ENCODE assay signal across 8 cellular contexts in genomic region chr17:42670199-42670924, GRCh38. TPM values are rescaled to one million over a fixed set of nuclear protein-coding genes. Genes with fewer than 3 reads are reported as not detected.
DNase-seq lines count a peak whose midpoint lies in the region; ATAC-seq and TF ChIP-seq lines count a peak whose summit lies in the region.

No MANE protein-coding gene starts in this region.

- peaks cover 54% of the 10 kb centered on the region for H3K27me3 ChIP-seq in DOHH2 (ENCODE audit: control insufficient read depth, low read length)
- H3K27me3 ChIP-seq in SU-DHL-6 (ENCODE audit: low read length), result no peaks in the 10 kb centered on the region
- H3K27me3 ChIP-seq in neutrophil, result peaks cover 87% of the 10 kb centered on the region
- H3K27me3 ChIP-seq in Caco-2 (replicated peaks; ENCODE audit: control insufficient read depth, insufficient read depth, low read length), result no peaks in the 10 kb centered on the region

- H3K9me3 Mint-ChIP-seq in Caco-2 (ENCODE audit: unreplicated experiment), result no peaks in the 10 kb centered on the region

- H3K9ac ChIP-seq in SU-DHL-6 (ENCODE audit: low read length), result no peak overlapping the region

- TF ChIP-seq CTCF in DOHH2 (IDR thresholded peaks at IDR 0.05; ENCODE audit: low read depth, low read length, poor library complexity, severe bottlenecking) (peak; percentile 13), SU-DHL-6 (IDR thresholded peaks at IDR 0.05; ENCODE audit: insufficient read depth, low read length, poor library complexity, severe bottlenecking) (no peak), choroid plexus epithelial cell (conservative IDR thresholded peaks at IDR 0.05; ENCODE audit: low read depth, low read length) (no peak), neutrophil (IDR thresholded peaks at IDR 0.05) (no peak), Caco-2 (IDR thresholded peaks at IDR 0.05; ENCODE audit: insufficient read depth in 1 of 2, low read depth in 1 of 2, low read length in 1 of 2, severe bottlenecking in 1 of 2, unreplicated experiment in 1 of 2) (no peak)

- intact Hi-C loops in Caco-2 (cut with micrococcal nuclease; ENCODE audit: unreplicated experiment), result no loop called here

- H3K27ac ChIP-seq in DOHH2 (ENCODE audit: low read depth, low read length), result no peak overlapping the region
- H3K27ac ChIP-seq in SU-DHL-6 (ENCODE audit: low read depth, low read length), result no peak overlapping the region
- H3K27ac ChIP-seq in neutrophil, result no peak overlapping the region

- H3F3A ChIP-seq in DOHH2 (ENCODE audit: control insufficient read depth, insufficient read depth) (0 out of 2 replicates have a peak, but pooled peaks cover 5% of the 10 kb centered on the region), SU-DHL-6 (ENCODE audit: insufficient read depth) (no peaks in the 10 kb centered on the region)

- no peak overlapping the region for H2AFZ ChIP-seq in SU-DHL-6 (ENCODE audit: low read depth, low read length, severe bottlenecking)

- H3K4me3 ChIP-seq in DOHH2 (ENCODE audit: low read length) (peak overlapping the region; percentile 60), SU-DHL-6 (ENCODE audit: insufficient read depth, low read length, poor library complexity, severe bottlenecking) (no peak overlapping the region), choroid plexus epithelial cell (ENCODE audit: low read depth, low read length) (peak overlapping the region; percentile 8), neutrophil (ENCODE audit: low read depth in 1 of 2, low read length in 1 of 2) (peak overlapping the region; percentile 40), Caco-2 (ENCODE audit: low read depth, low read length) (no peak overlapping the region)

- no TSS peak for BruUV-seq in Caco-2 (replicated peaks; lab: Mats Ljungman, UMichigan)

- POLR2A ChIA-PET in Caco-2 (lab: Charles Lee), result no interaction called here

- H3K27me3 Mint-ChIP-seq in Caco-2 (ENCODE audit: insufficient read depth, unreplicated experiment), result no peaks in the 10 kb centered on the region

- CTCF ChIA-PET in Caco-2 (lab: Charles Lee), result no interaction called here

- no peaks in the 10 kb centered on the region for H3K9me2 ChIP-seq in DOHH2 (replicated peaks; ENCODE audit: control insufficient read depth, low read length)
- H3K9me2 ChIP-seq in SU-DHL-6 (replicated peaks; ENCODE audit: insufficient read depth, low read length), result no peaks in the 10 kb centered on the region

- H3K4me1 ChIP-seq in DOHH2 (ENCODE audit: control insufficient read depth, low read length) (peaks cover 32% of the 10 kb centered on the region), neutrophil (ENCODE audit: control insufficient read depth in 1 of 2, insufficient read depth in 1 of 2, low read depth in 1 of 2, low read length in 1 of 2) (peaks cover 16 to 24% of the 10 kb centered on the region in 2 experiments), Caco-2 (peaks cover 8% of the 10 kb centered on the region)

- H3K79me2 ChIP-seq in DOHH2 (ENCODE audit: control insufficient read depth, low read length), result no peaks in the 10 kb centered on the region
- H3K79me2 ChIP-seq in SU-DHL-6 (ENCODE audit: insufficient read depth, low read length), result no peaks in the 10 kb centered on the region

- no peak overlapping the region for H3K4me3 Mint-ChIP-seq in Caco-2 (ENCODE audit: unreplicated experiment)

- no peaks in the 10 kb centered on the region for H3K36me3 ChIP-seq in DOHH2 (ENCODE audit: control insufficient read depth, low read length)
- H3K36me3 ChIP-seq in SU-DHL-6 (ENCODE audit: low read length), result no peaks in the 10 kb centered on the region
- H3K36me3 ChIP-seq in neutrophil, result no peaks in the 10 kb centered on the region
- peaks cover 2% of the 10 kb centered on the region for H3K36me3 ChIP-seq in Caco-2 (ENCODE audit: control insufficient read depth, insufficient read depth, low read length)

- H3K27ac Mint-ChIP-seq in Caco-2 (ENCODE audit: unreplicated experiment), result no peak overlapping the region

- DNase-seq in choroid plexus epithelial cell (ENCODE audit: low read depth), result peak; percentile 45
- DNase-seq in kidney tubule cell (ENCODE audit: low spot score), result no peak
- DNase-seq in Caco-2, result no peak
- DNase-seq in AG08396 (ENCODE audit: low spot score), result no peak

- H3K36me3 Mint-ChIP-seq in Caco-2 (ENCODE audit: insufficient read depth, unreplicated experiment), result peaks cover 68% of the 10 kb centered on the region

- H3K9me3 ChIP-seq in DOHH2 (ENCODE audit: control insufficient read depth, insufficient read depth, low read length) (no peaks in the 10 kb centered on the region), SU-DHL-6 (ENCODE audit: insufficient read depth, low read length) (no peaks in the 10 kb centered on the region), neutrophil (no peaks in the 10 kb centered on the region), Caco-2 (no peaks in the 10 kb centered on the region)

- H3K4me2 ChIP-seq in DOHH2 (ENCODE audit: low read length), result peak overlapping the region; percentile 59
- H3K4me2 ChIP-seq in SU-DHL-6 (ENCODE audit: low read depth, low read length, poor library complexity, severe bottlenecking), result peak overlapping the region; percentile 28

- no peaks in the 10 kb centered on the region for H3K4me1 Mint-ChIP-seq in Caco-2 (ENCODE audit: low read depth, unreplicated experiment)

- no peak for ATAC-seq in HG02759 (IDR thresholded peaks at IDR 0.05; ENCODE audit: unreplicated experiment)

- H4K20me1 ChIP-seq in DOHH2 (ENCODE audit: control insufficient read depth, insufficient read depth, low read depth, low read length) (no peaks in the 10 kb centered on the region), SU-DHL-6 (ENCODE audit: low read depth, low read length) (no peaks in the 10 kb centered on the region)

RNA-seq across cellular contexts. Expression of gene PLEKHH3, which starts 6.4 kb away (rescaled TPM):
- total RNA-seq in Caco-2 (2022), result 25.3 and 26.2 TPM in 2 replicates

RNA-seq across cellular contexts. Expression of gene TUBG2, which starts 11.3 kb away (rescaled TPM):
- 23.8 and 26.5 TPM in 2 replicates for total RNA-seq in Caco-2 (2022)

RNA-seq across cellular contexts. Expression of gene CCR10, which starts 11.3 kb away (rescaled TPM):
- 1.6 and 3.2 TPM in 2 replicates for total RNA-seq in Caco-2 (2022)

RNA-seq across cellular contexts. Expression of gene CNTNAP1, which starts 12.0 kb away (rescaled TPM):
- total RNA-seq in Caco-2 (2022), result 7.2 and 7.5 TPM in 2 replicates

Comparison
In these comparisons a context has a peak if more than half of its experiments do, and no peak if none do; other contexts are left out.
1. H3K4me3 ChIP-seq: peak in DOHH2 (single experiment), choroid plexus epithelial cell (single experiment) and neutrophil (2 of 2); none in SU-DHL-6 (single experiment) and Caco-2 (single experiment).